ENCODE assay signal across 1 cellular context in the genomic region with DNA sequence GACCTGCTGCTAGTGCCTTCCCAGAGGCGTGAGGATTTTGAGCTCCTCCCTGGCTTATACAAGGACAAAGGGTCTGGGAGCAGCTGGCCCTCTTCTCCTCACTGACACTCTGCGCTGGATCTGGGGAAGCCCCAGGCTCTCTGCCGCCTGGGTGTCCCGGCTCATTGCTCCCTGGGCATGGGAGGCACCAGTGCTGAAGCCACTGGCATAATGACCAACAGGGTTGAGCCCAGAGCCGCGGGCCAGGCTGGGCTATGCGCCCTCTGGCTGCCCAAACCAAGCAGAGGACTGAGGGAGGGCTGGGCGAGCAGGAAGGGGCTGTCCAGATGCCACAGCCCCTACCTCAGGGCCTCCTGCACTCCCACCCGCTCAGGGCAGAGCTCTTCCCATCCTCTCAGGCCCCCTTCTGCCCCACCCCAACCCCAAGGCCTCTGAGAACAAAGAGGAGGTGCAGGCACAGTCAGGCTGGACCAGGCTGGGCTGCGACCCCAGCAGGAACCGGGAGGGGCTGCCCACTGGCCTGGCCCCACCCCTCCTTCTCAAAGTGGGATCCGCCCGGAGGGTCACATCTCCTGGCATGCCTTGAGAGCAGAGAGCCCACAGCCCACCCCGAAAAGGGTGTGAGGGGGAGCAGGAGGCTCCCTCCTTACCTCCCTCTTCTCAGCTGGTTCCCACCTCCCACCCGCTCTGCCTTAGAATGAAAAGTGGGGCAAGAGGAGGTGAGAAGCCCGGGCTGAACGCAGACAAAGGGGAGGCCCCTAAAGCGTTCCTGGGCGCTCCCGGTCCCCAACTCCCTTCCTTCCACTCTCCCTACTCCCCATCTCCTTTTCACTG.
A peak's percentile ranks its signal among the peaks of the same experiment; 100 is the strongest.
TF ChIP-seq lines count a peak whose summit lies in the region.

No MANE protein-coding gene starts in this region.

TF ChIP-seq in H1, 55 proteins besides CTCF, POLR2A, EP300 and RAD21:
- TF ChIP-seq RXRA (IDR thresholded peaks at IDR 0.05; ENCODE audit: insufficient read depth, low read depth, low read length) (no peak), KDM5A (IDR thresholded peaks at IDR 0.05; ENCODE audit: low read length) (no peak), CBX8 (IDR thresholded peaks at IDR 0.05; ENCODE audit: borderline replicate concordance, low read depth, low read length) (no peak), SP4 (IDR thresholded peaks at IDR 0.05; ENCODE audit: low read length) (peak; percentile 10; the same call in 1 of the 2 replicates), SIN3A (conservative IDR thresholded peaks at IDR 0.05 in 1 of 2, IDR thresholded peaks at IDR 0.05 in 1 of 2; ENCODE audit: low read depth in 1 of 2, low read length in 2 of 2) (no peak)
- TF ChIP-seq, protein P1, sequence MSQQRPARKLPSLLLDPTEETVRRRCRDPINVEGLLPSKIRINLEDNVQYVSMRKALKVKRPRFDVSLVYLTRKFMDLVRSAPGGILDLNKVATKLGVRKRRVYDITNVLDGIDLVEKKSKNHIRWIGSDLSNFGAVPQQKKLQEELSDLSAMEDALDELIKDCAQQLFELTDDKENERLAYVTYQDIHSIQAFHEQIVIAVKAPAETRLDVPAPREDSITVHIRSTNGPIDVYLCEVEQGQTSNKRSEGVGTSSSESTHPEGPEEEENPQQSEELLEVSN (IDR thresholded peaks at IDR 0.05), result no peak
TF ChIP-seq in H1: peak in this region for 1.
